2 cellular contexts compared by ENCODE assay signal in the genomic region with DNA sequence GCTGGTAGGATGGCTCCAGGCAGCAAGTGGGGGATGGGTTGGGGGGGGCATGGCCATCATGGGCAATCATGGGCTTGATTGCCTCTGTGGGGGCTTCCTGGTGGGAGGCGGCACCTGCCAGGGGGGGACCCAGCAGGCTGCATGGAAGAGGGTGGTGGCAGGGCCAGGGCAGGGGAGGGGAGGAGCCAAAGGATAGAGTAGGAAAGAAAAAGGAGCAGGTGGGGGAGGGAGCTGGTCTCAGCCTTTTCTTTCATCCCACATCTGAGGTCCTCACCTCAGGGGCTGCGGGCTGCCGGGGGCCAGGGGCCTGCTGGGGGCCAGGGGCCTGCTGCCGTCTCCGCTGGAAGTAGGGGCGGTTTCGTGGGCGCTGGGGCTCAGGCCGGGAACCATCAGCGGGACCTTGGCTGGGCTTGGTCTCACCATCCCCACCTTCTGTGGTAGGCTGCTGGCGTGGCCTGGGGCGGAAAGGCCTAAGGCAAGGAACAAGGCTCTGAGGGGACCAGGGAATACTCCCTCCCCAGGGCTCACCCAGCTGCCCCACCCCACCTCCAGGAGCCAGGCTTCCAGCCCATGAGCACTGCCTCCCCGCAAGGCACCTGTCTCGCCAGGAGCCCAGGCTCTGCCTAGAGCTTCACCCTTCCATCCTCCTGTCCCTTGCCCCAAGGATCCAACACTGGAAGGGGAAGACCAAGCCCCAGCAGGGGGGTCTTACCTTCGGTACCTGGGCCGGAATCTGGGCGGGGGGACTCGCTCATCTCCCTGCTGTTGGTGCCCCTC.
TF ChIP-seq lines count a peak whose summit lies in the region.

No MANE protein-coding gene starts in this region.

TF ChIP-seq in SK-N-SH, 30 proteins besides CTCF, POLR2A, EP300 and RAD21 (continued from another document):
- TF ChIP-seq, protein P1, sequence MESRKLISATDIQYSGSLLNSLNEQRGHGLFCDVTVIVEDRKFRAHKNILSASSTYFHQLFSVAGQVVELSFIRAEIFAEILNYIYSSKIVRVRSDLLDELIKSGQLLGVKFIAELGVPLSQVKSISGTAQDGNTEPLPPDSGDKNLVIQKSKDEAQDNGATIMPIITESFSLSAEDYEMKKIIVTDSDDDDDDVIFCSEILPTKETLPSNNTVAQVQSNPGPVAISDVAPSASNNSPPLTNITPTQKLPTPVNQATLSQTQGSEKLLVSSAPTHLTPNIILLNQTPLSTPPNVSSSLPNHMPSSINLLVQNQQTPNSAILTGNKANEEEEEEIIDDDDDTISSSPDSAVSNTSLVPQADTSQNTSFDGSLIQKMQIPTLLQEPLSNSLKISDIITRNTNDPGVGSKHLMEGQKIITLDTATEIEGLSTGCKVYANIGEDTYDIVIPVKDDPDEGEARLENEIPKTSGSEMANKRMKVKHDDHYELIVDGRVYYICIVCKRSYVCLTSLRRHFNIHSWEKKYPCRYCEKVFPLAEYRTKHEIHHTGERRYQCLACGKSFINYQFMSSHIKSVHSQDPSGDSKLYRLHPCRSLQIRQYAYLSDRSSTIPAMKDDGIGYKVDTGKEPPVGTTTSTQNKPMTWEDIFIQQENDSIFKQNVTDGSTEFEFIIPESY (IDR thresholded peaks at IDR 0.05; ENCODE audit: borderline replicate concordance, low read depth) = no peak
- TF ChIP-seq ELF1 (IDR thresholded peaks at IDR 0.05) = no peak
- TF ChIP-seq CHD2 (IDR thresholded peaks at IDR 0.05; ENCODE audit: low read length, partially characterized antibody) = no peak

TF ChIP-seq in SK-N-SH treated with all-trans-retinoic acid at 6 μM for 48 hours, 23 proteins besides CTCF, POLR2A, EP300 and RAD21:
- TF ChIP-seq, protein P2, sequence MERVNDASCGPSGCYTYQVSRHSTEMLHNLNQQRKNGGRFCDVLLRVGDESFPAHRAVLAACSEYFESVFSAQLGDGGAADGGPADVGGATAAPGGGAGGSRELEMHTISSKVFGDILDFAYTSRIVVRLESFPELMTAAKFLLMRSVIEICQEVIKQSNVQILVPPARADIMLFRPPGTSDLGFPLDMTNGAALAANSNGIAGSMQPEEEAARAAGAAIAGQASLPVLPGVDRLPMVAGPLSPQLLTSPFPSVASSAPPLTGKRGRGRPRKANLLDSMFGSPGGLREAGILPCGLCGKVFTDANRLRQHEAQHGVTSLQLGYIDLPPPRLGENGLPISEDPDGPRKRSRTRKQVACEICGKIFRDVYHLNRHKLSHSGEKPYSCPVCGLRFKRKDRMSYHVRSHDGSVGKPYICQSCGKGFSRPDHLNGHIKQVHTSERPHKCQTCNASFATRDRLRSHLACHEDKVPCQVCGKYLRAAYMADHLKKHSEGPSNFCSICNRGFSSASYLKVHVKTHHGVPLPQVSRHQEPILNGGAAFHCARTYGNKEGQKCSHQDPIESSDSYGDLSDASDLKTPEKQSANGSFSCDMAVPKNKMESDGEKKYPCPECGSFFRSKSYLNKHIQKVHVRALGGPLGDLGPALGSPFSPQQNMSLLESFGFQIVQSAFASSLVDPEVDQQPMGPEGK (CRISPR knock-in tag; IDR thresholded peaks at IDR 0.05; ENCODE audit: borderline replicate concordance) = no peak
- no peak for TF ChIP-seq PPARA (CRISPR knock-in tag; IDR thresholded peaks at IDR 0.05; ENCODE audit: borderline replicate concordance)
- TF ChIP-seq RARB (CRISPR knock-in tag; IDR thresholded peaks at IDR 0.05) = no peak
- TF ChIP-seq ZC3H10 (CRISPR knock-in tag; IDR thresholded peaks at IDR 0.05) = no peak
- no peak for TF ChIP-seq BACH2 (CRISPR knock-in tag; IDR thresholded peaks at IDR 0.05; ENCODE audit: borderline replicate concordance)
- no peak for TF ChIP-seq OSR1 (CRISPR knock-in tag; IDR thresholded peaks at IDR 0.05)
- no peak for TF ChIP-seq TCF4 (CRISPR knock-in tag; IDR thresholded peaks at IDR 0.05; ENCODE audit: borderline replicate concordance)
- no peak for TF ChIP-seq ZFP3 (CRISPR knock-in tag; IDR thresholded peaks at IDR 0.05)
- TF ChIP-seq ARNTL (CRISPR knock-in tag; IDR thresholded peaks at IDR 0.05; ENCODE audit: borderline replicate concordance, low read depth) = no peak
- no peak for TF ChIP-seq ISL1 (CRISPR knock-in tag; IDR thresholded peaks at IDR 0.05)
- TF ChIP-seq ESRRG (CRISPR knock-in tag; IDR thresholded peaks at IDR 0.05) = no peak
